13 cellular contexts compared by ENCODE assay signal in genomic region chr9:117073071-117073470, GRCh38.
A peak's percentile ranks its signal among the peaks of the same experiment; 100 is the strongest.
DNase-seq lines count a peak whose midpoint lies in the region; ATAC-seq, FAIRE-seq and TF ChIP-seq lines count a peak whose summit lies in the region.
"Had no signal": no experiment of that assay in that cellular context is flagged by ENCODE, and none has a peak within 500 bp of the region (broad histone marks: within the 10 kb centered on the region; RNA-seq: fewer than 3 reads in every experiment).

No MANE protein-coding gene starts in this region.

- no peak overlapping the region for H3K23ac ChIP-seq in H9 (ENCODE audit: insufficient read length, low read depth, low read length)
- H3K23ac ChIP-seq in H1 (ENCODE audit: insufficient read length), result no peak overlapping the region

- no peak overlapping the region for H2BK120ac ChIP-seq in H9 (ENCODE audit: low read depth, low read length, poor library complexity, severe bottlenecking)
- no peak overlapping the region for H2BK120ac ChIP-seq in H1 (replicated peaks; ENCODE audit: low read depth, low read length)

- H3K4me1 ChIP-seq in H9 (ENCODE audit: insufficient read depth, low read length) (peaks cover 2% of the 10 kb centered on the region; the same call in 1 of the 2 replicates), H1 (replicated peaks in 1 of 4; ENCODE audit: control insufficient read depth in 3 of 4, insufficient read depth in 4 of 4, low read length in 3 of 4) (peaks cover 0 to 10% (median 4%) of the 10 kb centered on the region in 4 experiments; a peak in 4 of 7 replicates)
- H3K4me1 ChIP-seq: A549, HAP-1 had no signal

- TF ChIP-seq CTCF in H9 (conservative IDR thresholded peaks at IDR 0.05) (no peak), H1 (IDR thresholded peaks at IDR 0.05; ENCODE audit: control extremely low read depth in 1 of 3, insufficient read depth in 1 of 3, low read depth in 1 of 3, low read length in 3 of 3) (peak in 1 of 3 experiments; percentile 9; a peak in 1 of 4 replicates)
- TF ChIP-seq CTCF in activated CD8-positive, alpha-beta T cell treated with anti-CD3 and anti-CD28 coated beads for 36 hours (IDR thresholded peaks at IDR 0.05), result no peak

- H3K79me1 ChIP-seq in H9 (ENCODE audit: insufficient read depth, low read depth, low read length, poor library complexity, severe bottlenecking) (no peaks in the 10 kb centered on the region), H1 (ENCODE audit: low read depth, low read length) (no peaks in the 10 kb centered on the region)

- no peaks in the 10 kb centered on the region for H3K36me3 Mint-ChIP-seq in H9 (ENCODE audit: insufficient read depth in 1 of 3, low read depth in 3 of 3)
- no peaks in the 10 kb centered on the region for H3K36me3 Mint-ChIP-seq in stimulated activated naive B cell treated with anti-CD40 and anti-IgM and Interleukin-4, amounts not matched to agents 10 μg/mL and 1 μg/mL and 100 μg/mL, for 72 hours
- H3K36me3 Mint-ChIP-seq in activated CD8-positive, alpha-beta T cell treated with anti-CD3 and anti-CD28 coated beads for 36 hours (ENCODE audit: low read depth), result no peaks in the 10 kb centered on the region
- H3K36me3 Mint-ChIP-seq: CD14-positive monocyte; CD8-positive, alpha-beta T cell had no signal

- no peak overlapping the region for H4K8ac ChIP-seq in H9 (replicated peaks; ENCODE audit: insufficient read length, low read depth, low read length)
- no peak overlapping the region for H4K8ac ChIP-seq in H1 (ENCODE audit: extremely low read depth, insufficient read depth, low read length)

- no peak overlapping the region for H3T11ph ChIP-seq in H9 (ENCODE audit: low read length)

- no peak for TF ChIP-seq POLR2A in H1 (IDR thresholded peaks at IDR 0.05; ENCODE audit: control extremely low read depth in 1 of 2, low read depth in 2 of 2, low read length in 2 of 2)

- H2AFZ ChIP-seq in H9 (ENCODE audit: low read length) (no peak overlapping the region), H1 (ENCODE audit: low read length) (no peak overlapping the region)

- intact Hi-C loops in activated CD8-positive, alpha-beta T cell treated with anti-CD3 and anti-CD28 coated beads for 36 hours (cut with micrococcal nuclease), result no loop called here

- no peak overlapping the region for H3K14ac ChIP-seq in H9 (ENCODE audit: insufficient read depth, low read length)
- no peak overlapping the region for H3K14ac ChIP-seq in H1 (ENCODE audit: insufficient read length)

- CTCF ChIA-PET in H1 (lab: Charles Lee; ENCODE audit: partially characterized antibody), result interaction anchor here (0.6 to 2.6 kb wide), 15 partner anchors 10 to 340 kb away, joined by 3 to 12 read pairs (median 4); no protein-coding TSS in a partner anchor
- CTCF ChIA-PET in activated CD8-positive, alpha-beta T cell treated with anti-CD3 and anti-CD28 coated beads for 36 hours (lab: Charles Lee), result no interaction called here

- DNase-seq in H9 (peak; percentile 49), H1 (ENCODE audit: low read depth in 1 of 2, low spot score in 2 of 2) (no peak), left kidney (ENCODE audit: low read depth, low spot score) (peak; percentile 29), retina (no peak)
- no peak for DNase-seq in stimulated activated naive B cell treated with anti-CD40 and anti-IgM and Interleukin-4, amounts not matched to agents 10 μg/mL and 1 μg/mL and 100 μg/mL, for 72 hours
- DNase-seq in activated CD8-positive, alpha-beta T cell treated with anti-CD3 and anti-CD28 coated beads for 36 hours, result no peak
- DNase-seq: CD8-positive, alpha-beta T cell; GDM1 had no signal

- H4K5ac ChIP-seq in H9 (ENCODE audit: insufficient read length, low read depth, low read length) (no peak overlapping the region), H1 (ENCODE audit: insufficient read length, low read depth, low read length) (no peak overlapping the region)

- H3K4me2 ChIP-seq in H9 (ENCODE audit: insufficient read depth, insufficient read length, low read length) (no peak overlapping the region), H1 (ENCODE audit: insufficient read depth in 1 of 2, low read depth in 2 of 2, low read length in 2 of 2) (no peak overlapping the region)

- H3K56ac ChIP-seq in H9 (ENCODE audit: insufficient read length, low read depth, low read length) (no peak overlapping the region), H1 (replicated peaks; ENCODE audit: insufficient read length, low read depth, low read length) (no peak overlapping the region)

- H2AK5ac ChIP-seq in H9 (ENCODE audit: insufficient read length, low read length) (no peak overlapping the region), H1 (ENCODE audit: low read depth, low read length) (no peak overlapping the region)

- H2BK15ac ChIP-seq in H9 (ENCODE audit: low read depth, low read length), result no peak overlapping the region
- peak overlapping the region; percentile 82; the same call in 1 of the 2 replicates for H2BK15ac ChIP-seq in H1 (ENCODE audit: low read length)

- H2BK20ac ChIP-seq in H9 (ENCODE audit: low read depth, low read length, poor library complexity, severe bottlenecking), result no peak overlapping the region
- H2BK20ac ChIP-seq in H1 (ENCODE audit: low read length), result 0 out of 2 replicates have a peak overlapping the region, but pooled peaks have one; percentile 40

- H3K18ac ChIP-seq in H9 (ENCODE audit: insufficient read length, low read depth, low read length), result no peak overlapping the region
- H3K18ac ChIP-seq in H1 (ENCODE audit: extremely low read depth, low read length), result no peak overlapping the region

- TF ChIP-seq RAD21 in H1 (IDR thresholded peaks at IDR 0.05 in 1 of 2, conservative IDR thresholded peaks at IDR 0.05 in 1 of 2; ENCODE audit: low read depth in 2 of 2, low read length in 2 of 2), result no peak

- no peak for TF ChIP-seq EP300 in H1 (IDR thresholded peaks at IDR 0.05; ENCODE audit: borderline replicate concordance in 1 of 2, low read depth in 2 of 2, low read length in 2 of 2)

- H3K4me3 ChIP-seq in H1 (ENCODE audit: extremely low read depth in 1 of 4, insufficient read depth in 2 of 4, low read depth in 3 of 4, low read length in 4 of 4), result no peak overlapping the region
- H3K4me3 ChIP-seq: A549, HAP-1 had no signal

- H4K91ac ChIP-seq in H9 (ENCODE audit: insufficient read length, low read depth, low read length) (no peak overlapping the region), H1 (replicated peaks; ENCODE audit: insufficient read length, low read length) (no peak overlapping the region)

- POLR2A ChIA-PET in H1 (lab: Charles Lee; ENCODE audit: partially characterized antibody), result no interaction called here
- POLR2A ChIA-PET in activated CD8-positive, alpha-beta T cell treated with anti-CD3 and anti-CD28 coated beads for 36 hours (lab: Charles Lee), result no interaction called here

- no peaks in the 10 kb centered on the region for H3K23me2 ChIP-seq in H9 (ENCODE audit: insufficient read length, low read depth, low read length, poor library complexity, severe bottlenecking)
- H3K23me2 ChIP-seq in H1 (ENCODE audit: low read depth, low read length), result no peaks in the 10 kb centered on the region

- WGBS in H9 (ENCODE audit: extremely low coverage, insufficient read length, low lambda C conversion rate), result no CpG with 5 or more reads among the region's 4 CpGs
- 88% methylated on average over 4 of the region's 4 CpGs; no CpG with 5 or more reads in 1 of the 2 experiments for WGBS in H1 (ENCODE audit: extremely low coverage in 1 of 2, insufficient coverage in 1 of 2, insufficient read length in 1 of 2, insufficient replicate concordance in 2 of 2, low coverage in 1 of 2, low lambda C conversion rate in 2 of 2, missing lambda C conversion rate in 1 of 2), 2 experiments

- no peak overlapping the region for H3K4me3 Mint-ChIP-seq in H9
- H3K4me3 Mint-ChIP-seq in stimulated activated naive B cell treated with anti-CD40 and anti-IgM and Interleukin-4, amounts not matched to agents 10 μg/mL and 1 μg/mL and 100 μg/mL, for 72 hours, result no peak overlapping the region
- H3K4me3 Mint-ChIP-seq in activated CD8-positive, alpha-beta T cell treated with anti-CD3 and anti-CD28 coated beads for 36 hours, result no peak overlapping the region
- H3K4me3 Mint-ChIP-seq: CD14-positive monocyte; CD8-positive, alpha-beta T cell had no signal

- H3K9me3 ChIP-seq in H9 (ENCODE audit: control insufficient read depth, low read depth, low read length) (no peaks in the 10 kb centered on the region), H1 (ENCODE audit: insufficient read depth in 2 of 2, low read depth in 1 of 2, low read length in 1 of 2) (no peaks in the 10 kb centered on the region)
- H3K9me3 ChIP-seq: A549, HAP-1 had no signal

- H2BK5ac ChIP-seq in H9 (ENCODE audit: insufficient read length, low read length), result no peak overlapping the region
- H2BK5ac ChIP-seq in H1 (ENCODE audit: low read depth, low read length), result no peak overlapping the region

- no peaks in the 10 kb centered on the region for H3K36me3 ChIP-seq in H1 (ENCODE audit: control insufficient read depth in 2 of 4, insufficient read depth in 4 of 4, low read length in 3 of 4)
- H3K36me3 ChIP-seq: HAP-1 had no signal

- H3K9ac ChIP-seq in H9 (ENCODE audit: extremely low read depth, insufficient read length, low read length), result no peak overlapping the region
- no peak overlapping the region for H3K9ac ChIP-seq in H1 (replicated peaks in 1 of 4; ENCODE audit: extremely low read depth in 1 of 4, low read depth in 3 of 4, low read length in 3 of 4)

- no peak overlapping the region for H3K27ac Mint-ChIP-seq in H9
- H3K27ac Mint-ChIP-seq in stimulated activated naive B cell treated with anti-CD40 and anti-IgM and Interleukin-4, amounts not matched to agents 10 μg/mL and 1 μg/mL and 100 μg/mL, for 72 hours, result no peak overlapping the region
- no peak overlapping the region for H3K27ac Mint-ChIP-seq in activated CD8-positive, alpha-beta T cell treated with anti-CD3 and anti-CD28 coated beads for 36 hours
- H3K27ac Mint-ChIP-seq: CD14-positive monocyte; CD8-positive, alpha-beta T cell had no signal

- H3K9me3 Mint-ChIP-seq in H9, result no peaks in the 10 kb centered on the region
- H3K9me3 Mint-ChIP-seq in stimulated activated naive B cell treated with anti-CD40 and anti-IgM and Interleukin-4, amounts not matched to agents 10 μg/mL and 1 μg/mL and 100 μg/mL, for 72 hours, result peaks cover 0 to 1% of the 10 kb centered on the region in 2 donors
- peaks cover 4% of the 10 kb centered on the region for H3K9me3 Mint-ChIP-seq in activated CD8-positive, alpha-beta T cell treated with anti-CD3 and anti-CD28 coated beads for 36 hours
- H3K9me3 Mint-ChIP-seq: CD8-positive, alpha-beta T cell had no signal

- H3K27me3 Mint-ChIP-seq in H9 (ENCODE audit: low read depth), result no peaks in the 10 kb centered on the region; the same call in 1 of the 2 replicates
- H3K27me3 Mint-ChIP-seq in stimulated activated naive B cell treated with anti-CD40 and anti-IgM and Interleukin-4, amounts not matched to agents 10 μg/mL and 1 μg/mL and 100 μg/mL, for 72 hours, result peaks cover 0 to 8% of the 10 kb centered on the region in 2 donors
- no peaks in the 10 kb centered on the region for H3K27me3 Mint-ChIP-seq in activated CD8-positive, alpha-beta T cell treated with anti-CD3 and anti-CD28 coated beads for 36 hours

- no peak for FAIRE-seq in H1 (lab: Jason Lieb, UNC)
- FAIRE-seq: A549, HepG2, HTR-8/SVneo had no signal

- no peak for ATAC-seq in stimulated activated naive B cell treated with anti-CD40 and anti-IgM and Interleukin-4, amounts not matched to agents 10 μg/mL and 1 μg/mL and 100 μg/mL, for 72 hours (replicated peaks)
- ATAC-seq in activated CD8-positive, alpha-beta T cell treated with anti-CD3 and anti-CD28 coated beads for 36 hours, result no peak
- ATAC-seq: CD8-positive, alpha-beta T cell had no signal

- H3K4ac ChIP-seq in H9 (ENCODE audit: low read depth, low read length) (no peak overlapping the region), H1 (replicated peaks; ENCODE audit: insufficient read length, low read depth, low read length) (no peak overlapping the region)

- H3K4me1 Mint-ChIP-seq in H9, result peaks cover 24 to 34% of the 10 kb centered on the region in 2 experiments
- H3K4me1 Mint-ChIP-seq in stimulated activated naive B cell treated with anti-CD40 and anti-IgM and Interleukin-4, amounts not matched to agents 10 μg/mL and 1 μg/mL and 100 μg/mL, for 72 hours, result no peaks in the 10 kb centered on the region
- no peaks in the 10 kb centered on the region for H3K4me1 Mint-ChIP-seq in activated CD8-positive, alpha-beta T cell treated with anti-CD3 and anti-CD28 coated beads for 36 hours (ENCODE audit: low read depth)
- H3K4me1 Mint-ChIP-seq: CD14-positive monocyte had no signal

- H3K79me2 ChIP-seq in H9 (ENCODE audit: insufficient read depth, low read length) (no peaks in the 10 kb centered on the region), H1 (ENCODE audit: control insufficient read depth in 1 of 2, insufficient read depth in 2 of 2, low read length in 2 of 2) (no peaks in the 10 kb centered on the region)

- H3K27me3 ChIP-seq in H9 (ENCODE audit: insufficient read depth, low read length), result no peaks in the 10 kb centered on the region
- no peaks in the 10 kb centered on the region for H3K27me3 ChIP-seq in H1 (replicated peaks in 1 of 4; ENCODE audit: control insufficient read depth in 3 of 4, extremely low read depth in 1 of 4, insufficient read depth in 3 of 4, low read length in 3 of 4)

- H3K27ac ChIP-seq in H9 (ENCODE audit: insufficient read length, low read depth, low read length) (no peak overlapping the region), H1 (ENCODE audit: low read depth, low read length) (no peak overlapping the region)
- H3K27ac ChIP-seq: A549 had no signal

- H2BK12ac ChIP-seq in H9 (ENCODE audit: insufficient read length, low read depth, low read length) (no peak overlapping the region), H1 (ENCODE audit: low read depth, low read length) (0 out of 2 replicates have a peak overlapping the region, but pooled peaks have one; percentile 39)

- H4K20me1 ChIP-seq in H9 (ENCODE audit: control insufficient read depth, insufficient read depth, insufficient read length) (no peaks in the 10 kb centered on the region), H1 (replicated peaks in 1 of 2; ENCODE audit: control insufficient read depth in 1 of 2, insufficient read depth in 2 of 2, low read length in 2 of 2) (no peaks in the 10 kb centered on the region)

Comparison
In these comparisons a context has a peak if more than half of its experiments do, and no peak if none do; other contexts are left out.
1. DNase-seq: peak in H9 (single experiment) and left kidney (single experiment); none in H1 (0 of 2), stimulated activated naive B cell treated with anti-CD40 and anti-IgM and Interleukin-4, amounts not matched to agents 10 μg/mL and 1 μg/mL and 100 μg/mL, for 72 hours (single experiment), activated CD8-positive, alpha-beta T cell treated with anti-CD3 and anti-CD28 coated beads for 36 hours (single experiment) and retina (single experiment).